ENCODE assay signal across 2 cellular contexts in genomic region chr3:127590282-127590592, GRCh38.
TF ChIP-seq lines count a peak whose summit lies in the region.

No MANE protein-coding gene starts in this region.

TF ChIP-seq in GM12878, 131 proteins besides CTCF, POLR2A, EP300 and RAD21 (continues in another document):
- TF ChIP-seq BHLHE40 (IDR thresholded peaks at IDR 0.05; ENCODE audit: borderline replicate concordance in 1 of 2, low read depth in 2 of 2, low read length in 1 of 2): peak in 1 of 2 experiments; percentile 39; a peak in 1 of 4 replicates
- TF ChIP-seq BACH1 (IDR thresholded peaks at IDR 0.05; ENCODE audit: borderline replicate concordance): peak; percentile 68; the same call in 1 of the 2 replicates
- TF ChIP-seq NKRF (conservative IDR thresholded peaks at IDR 0.05): peak; percentile 86
- TF ChIP-seq USF2 (IDR thresholded peaks at IDR 0.05; ENCODE audit: borderline replicate concordance, low read depth, low read length): no peak
- peak; percentile 75; the same call in 1 of the 2 replicates for TF ChIP-seq LARP7 (IDR thresholded peaks at IDR 0.05)
- TF ChIP-seq SIN3A (IDR thresholded peaks at IDR 0.05; ENCODE audit: low read depth, low read length): peak; percentile 51; the same call in 1 of the 2 replicates
- 0 out of 2 replicates have a peak, but pooled peaks have one; percentile 44 for TF ChIP-seq CHD1 (IDR thresholded peaks at IDR 0.05; ENCODE audit: low read depth, low read length)
- 0 out of 2 replicates have a peak, but pooled peaks have one; percentile 14 for TF ChIP-seq NR2F1 (conservative IDR thresholded peaks at IDR 0.05)
- TF ChIP-seq E4F1 (IDR thresholded peaks at IDR 0.05; ENCODE audit: borderline replicate concordance, partially characterized antibody): no peak
- peak; percentile 90; the same call in 1 of the 2 replicates for TF ChIP-seq GATAD2B (conservative IDR thresholded peaks at IDR 0.05; ENCODE audit: low read depth)
- peak; percentile 77; the same call in 1 of the 2 replicates for TF ChIP-seq ZSCAN29 (IDR thresholded peaks at IDR 0.05)
- 0 out of 2 replicates have a peak, but pooled peaks have one; percentile 49 for TF ChIP-seq ZNF217 (IDR thresholded peaks at IDR 0.05)
- peak; percentile 1; the same call in 1 of the 2 replicates for TF ChIP-seq FOXM1 (IDR thresholded peaks at IDR 0.05; ENCODE audit: low read depth, low read length)
- peak; percentile 61 for TF ChIP-seq DPF2 (IDR thresholded peaks at IDR 0.05)
- no peak for TF ChIP-seq ZBTB4 (CRISPR knock-in tag; IDR thresholded peaks at IDR 0.05)
- TF ChIP-seq RB1 (IDR thresholded peaks at IDR 0.05; ENCODE audit: borderline replicate concordance): 0 out of 2 replicates have a peak, but pooled peaks have one; percentile 20
- peak; percentile 77 for TF ChIP-seq SMARCA5 (IDR thresholded peaks at IDR 0.05)
- TF ChIP-seq NFXL1 (IDR thresholded peaks at IDR 0.05; ENCODE audit: borderline replicate concordance): 0 out of 2 replicates have a peak, but pooled peaks have one; percentile 47
- no peak for TF ChIP-seq PKNOX1 (IDR thresholded peaks at IDR 0.05)

TF ChIP-seq in HepG2, 621 proteins besides CTCF, POLR2A, EP300 and RAD21 (continues in another document):
- no peak for TF ChIP-seq ESRRA (CRISPR knock-in tag; IDR thresholded peaks at IDR 0.05; ENCODE audit: low read depth)
- TF ChIP-seq TRIM24 (CRISPR knock-in tag; IDR thresholded peaks at IDR 0.05): no peak
- TF ChIP-seq ZBED4 (CRISPR knock-in tag; IDR thresholded peaks at IDR 0.05; ENCODE audit: borderline replicate concordance): 0 out of 2 replicates have a peak, but pooled peaks have one; percentile 13
- TF ChIP-seq ZMAT3 (CRISPR knock-in tag; conservative IDR thresholded peaks at IDR 0.05): 0 out of 2 replicates have a peak, but pooled peaks have one; percentile 32
- TF ChIP-seq ZNF232 (CRISPR knock-in tag; IDR thresholded peaks at IDR 0.05; ENCODE audit: borderline replicate concordance): no peak
- no peak for TF ChIP-seq ZNF570 (CRISPR knock-in tag; IDR thresholded peaks at IDR 0.05; ENCODE audit: borderline replicate concordance)
- no peak for TF ChIP-seq SNAPC2 (CRISPR knock-in tag; IDR thresholded peaks at IDR 0.05)
- no peak for TF ChIP-seq ZFP37 (CRISPR knock-in tag; IDR thresholded peaks at IDR 0.05; ENCODE audit: borderline replicate concordance)
- TF ChIP-seq ZNF207 (IDR thresholded peaks at IDR 0.05; ENCODE audit: borderline replicate concordance): no peak
- TF ChIP-seq FUBP1 (CRISPR knock-in tag; IDR thresholded peaks at IDR 0.05; ENCODE audit: borderline replicate concordance): no peak
- TF ChIP-seq ZBTB2 (CRISPR knock-in tag; IDR thresholded peaks at IDR 0.05; ENCODE audit: low read depth): no peak
- peak; percentile 77; the same call in 1 of the 2 replicates for TF ChIP-seq ZC3H13 (CRISPR knock-in tag; IDR thresholded peaks at IDR 0.05)
- TF ChIP-seq CHCHD3 (CRISPR knock-in tag; IDR thresholded peaks at IDR 0.05): no peak
- TF ChIP-seq BCL3 (CRISPR knock-in tag; IDR thresholded peaks at IDR 0.05): peak; percentile 44
- TF ChIP-seq LCORL (IDR thresholded peaks at IDR 0.05): no peak
- TF ChIP-seq LCORL (CRISPR knock-in tag; IDR thresholded peaks at IDR 0.05): peak; percentile 4; the same call in 1 of the 2 replicates
- TF ChIP-seq PAX8 (CRISPR knock-in tag; IDR thresholded peaks at IDR 0.05; ENCODE audit: borderline replicate concordance): peak; percentile 11; the same call in 1 of the 2 replicates
- TF ChIP-seq GPBP1L1 (CRISPR knock-in tag; IDR thresholded peaks at IDR 0.05): no peak
- TF ChIP-seq ZNF513 (CRISPR knock-in tag; conservative IDR thresholded peaks at IDR 0.05): no peak
- no peak; the same call in 1 of the 2 replicates for TF ChIP-seq ZNF574 (CRISPR knock-in tag; IDR thresholded peaks at IDR 0.05)
- 0 out of 2 replicates have a peak, but pooled peaks have one; percentile 12 for TF ChIP-seq NR2F2 (IDR thresholded peaks at IDR 0.05; ENCODE audit: borderline replicate concordance, low read depth)
- peak; percentile 84 for TF ChIP-seq ZNF441 (CRISPR knock-in tag; IDR thresholded peaks at IDR 0.05; ENCODE audit: borderline replicate concordance)
- TF ChIP-seq ZNF547 (CRISPR knock-in tag; IDR thresholded peaks at IDR 0.05): peak; percentile 49; the same call in 1 of the 2 replicates
- no peak for TF ChIP-seq MAZ (IDR thresholded peaks at IDR 0.05; ENCODE audit: borderline replicate concordance, low read depth, low read length)
- 0 out of 2 replicates have a peak, but pooled peaks have one; percentile 43 for TF ChIP-seq MAZ (CRISPR knock-in tag; IDR thresholded peaks at IDR 0.05; ENCODE audit: low read depth)
- no peak for TF ChIP-seq RNF219 (CRISPR knock-in tag; IDR thresholded peaks at IDR 0.05)
- 0 out of 2 replicates have a peak, but pooled peaks have one; percentile 22 for TF ChIP-seq ZNF383 (CRISPR knock-in tag; IDR thresholded peaks at IDR 0.05; ENCODE audit: borderline replicate concordance)
- TF ChIP-seq ZNF839 (CRISPR knock-in tag; IDR thresholded peaks at IDR 0.05; ENCODE audit: borderline replicate concordance): no peak
- peak; percentile 53; the same call in 1 of the 2 replicates for TF ChIP-seq RBFOX2 (IDR thresholded peaks at IDR 0.05; ENCODE audit: low read depth, low read length)
- no peak for TF ChIP-seq GLMP (CRISPR knock-in tag; IDR thresholded peaks at IDR 0.05; ENCODE audit: borderline replicate concordance)
- 0 out of 2 replicates have a peak, but pooled peaks have one; percentile 82 for TF ChIP-seq REL (CRISPR knock-in tag; conservative IDR thresholded peaks at IDR 0.05)
